Comparison of ENCODE assay signal across 25 cellular contexts in the genomic region with DNA sequence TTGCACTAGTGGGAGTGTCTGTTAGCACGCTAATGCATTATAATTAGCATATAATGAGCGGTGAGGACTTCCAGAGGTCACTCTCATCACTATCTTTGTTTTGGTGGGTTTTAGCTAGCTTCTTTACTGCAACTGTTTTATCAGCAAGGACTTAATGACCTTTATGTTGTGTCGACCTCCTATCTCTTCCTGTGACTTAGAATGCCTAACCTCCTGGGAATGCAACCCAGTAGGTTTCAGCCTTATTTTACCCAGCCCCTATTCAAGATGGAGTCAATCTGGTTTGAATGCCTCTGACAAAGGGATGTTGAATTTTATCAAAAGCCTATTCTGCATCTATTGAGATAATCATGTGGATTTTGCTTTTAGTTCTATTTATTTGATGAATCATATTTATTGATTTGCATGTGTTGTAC.
"Had no signal": no experiment of that assay in that cellular context is flagged by ENCODE, and none has a peak within 500 bp of the region (broad histone marks: within the 10 kb centered on the region; RNA-seq: fewer than 3 reads in every experiment).

No MANE protein-coding gene starts in this region.

- H3K36me3 ChIP-seq: colonic mucosa, esophagus squamous epithelium, gastrocnemius medialis, heart right ventricle, left lung, lower lobe of right lung had no signal

- FAIRE-seq: endometrium, islet of Langerhans, keratinocyte had no signal

- H3K9me3 ChIP-seq: colonic mucosa, gastrocnemius medialis, left lung, lower lobe of right lung had no signal

- H3K4me1 ChIP-seq: colonic mucosa, esophagus squamous epithelium, gastrocnemius medialis, heart right ventricle, left lung, lower lobe of right lung had no signal

- H3K4me3 ChIP-seq: colonic mucosa, esophagus squamous epithelium, gastrocnemius medialis, heart right ventricle, left lung, lower lobe of right lung had no signal

- H3K27ac ChIP-seq: colonic mucosa, epithelial cell of prostate, esophagus squamous epithelium, gastrocnemius medialis, heart right ventricle, left lung, lower lobe of right lung had no signal

- DNase-seq: colonic mucosa; cortex of kidney; effector CD8-positive, alpha-beta T cell; effector memory CD8-positive, alpha-beta T cell; endodermal cell; erythroblast; esophagus squamous epithelium; foreskin fibroblast; foreskin melanocyte; gastrocnemius medialis; glutamatergic neuron; head of caudate nucleus; heart right ventricle; hippocampal formation; left cardiac atrium; left lung; left ventricle myocardium superior; lower lobe of right lung; mesenchymal stem cell; midbrain had no signal

- ATAC-seq: effector memory CD8-positive, alpha-beta T cell; esophagus mucosa; gastrocnemius medialis; heart right ventricle; left cardiac atrium; left lung; left ventricle myocardium superior; lower lobe of right lung had no signal
